6 cellular contexts compared by ENCODE assay signal in the genomic region with DNA sequence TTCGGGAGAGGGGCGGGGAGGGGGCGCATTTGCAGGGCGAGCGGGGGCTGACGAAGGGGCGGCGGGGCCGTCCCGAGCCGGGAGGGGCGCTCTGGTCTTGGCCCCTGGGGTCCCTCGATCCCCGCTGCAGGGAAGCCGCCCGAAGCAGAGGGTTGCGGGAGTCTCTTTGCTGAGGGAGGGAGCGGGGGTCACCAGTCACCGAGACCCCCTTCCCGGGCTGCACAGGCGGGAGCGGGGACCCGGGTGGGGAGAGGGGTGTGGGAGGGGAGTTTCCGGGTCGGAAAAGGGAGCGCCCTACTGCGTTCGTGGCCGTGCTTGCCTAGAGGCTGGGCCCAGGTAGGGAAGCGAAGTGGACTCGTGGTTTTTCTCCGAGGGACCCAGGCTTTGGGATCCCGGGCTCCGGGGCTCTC. TPM values are rescaled to one million over a fixed set of nuclear protein-coding genes. Genes with fewer than 3 reads are reported as not detected.
DNase-seq lines count a peak whose midpoint lies in the region; ATAC-seq and TF ChIP-seq lines count a peak whose summit lies in the region.

No MANE protein-coding gene starts in this region.

- peak overlapping the region; percentile 93 for H3K9ac ChIP-seq in PC-3 (ENCODE audit: low read length)

- H3K79me2 ChIP-seq in PC-3 (ENCODE audit: low read length), result peaks cover 21% of the 10 kb centered on the region

- H3K27me3 ChIP-seq in PC-3 (ENCODE audit: low read length), result no peaks in the 10 kb centered on the region
- H3K27me3 ChIP-seq in right cardiac atrium (ENCODE audit: control insufficient read depth, insufficient read depth), result no peaks in the 10 kb centered on the region
- no peaks in the 10 kb centered on the region for H3K27me3 ChIP-seq in uterus

- WGBS in right cardiac atrium, result under 1% methylated on average over 34 of the region's 34 CpGs

- no TSS peak for BruUV-seq in PC-3 (replicated peaks; lab: Mats Ljungman, UMichigan)

- H2AFZ ChIP-seq in PC-3 (ENCODE audit: low read length), result peak overlapping the region; percentile 65; the same call in 1 of the 2 replicates

- CTCF ChIA-PET in PC-3 (lab: Charles Lee), result interaction anchor here (0.7 kb wide), 1 partner anchor 11 kb away, joined by 3 read pairs; no protein-coding TSS in a partner anchor

- peaks cover 34% of the 10 kb centered on the region for H3K4me1 ChIP-seq in PC-3 (ENCODE audit: insufficient read depth, low read length)
- H3K4me1 ChIP-seq in right cardiac atrium (ENCODE audit: control insufficient read depth, insufficient read depth, low read length), result peaks cover 6% of the 10 kb centered on the region
- H3K4me1 ChIP-seq in uterus, result peaks cover 5 to 9% of the 10 kb centered on the region in 2 donors

- peak overlapping the region; percentile 98 for H3K4me2 ChIP-seq in PC-3 (ENCODE audit: low read length)

- H3K36me3 ChIP-seq in PC-3 (ENCODE audit: low read depth, low read length), result peaks cover 9% of the 10 kb centered on the region; the same call in 1 of the 2 replicates
- no peaks in the 10 kb centered on the region for H3K36me3 ChIP-seq in uterus

- TF ChIP-seq POLR2A in uterus (IDR thresholded peaks at IDR 0.05), result no peak

- ATAC-seq in GM21723 (IDR thresholded peaks at IDR 0.05; ENCODE audit: unreplicated experiment) (peak; percentile 44), PC-3 (peak; percentile 43), right cardiac atrium (peak; percentile 47 to 59), GM18858 (IDR thresholded peaks at IDR 0.05; ENCODE audit: unreplicated experiment) (no peak), GM21381 (IDR thresholded peaks at IDR 0.05; ENCODE audit: unreplicated experiment) (no peak)

- POLR2A ChIA-PET in PC-3 (lab: Charles Lee; ENCODE audit: unreplicated experiment), result no interaction called here

- no peaks in the 10 kb centered on the region for H4K20me1 ChIP-seq in PC-3 (ENCODE audit: low read length)

- intact Hi-C loops in PC-3 (cut with micrococcal nuclease), result no loop called here
- intact Hi-C loops in right cardiac atrium (cut with DNase I), result no loop called here
- intact Hi-C loops in uterus (cut with DNase I; ENCODE audit: low total_unique reads), result no loop called here

- DNase-seq in PC-3 (no peak), right cardiac atrium (no peak), uterus (no peak)

- TF ChIP-seq CTCF in PC-3 (conservative IDR thresholded peaks at IDR 0.05; ENCODE audit: low read depth, low read length) (no peak), uterus (IDR thresholded peaks at IDR 0.05) (no peak)

- no peaks in the 10 kb centered on the region for H3K9me3 ChIP-seq in PC-3 (ENCODE audit: low read length)
- H3K9me3 ChIP-seq in right cardiac atrium (ENCODE audit: control insufficient read depth, low read length), result no peaks in the 10 kb centered on the region
- no peaks in the 10 kb centered on the region for H3K9me3 ChIP-seq in uterus

- H3K4me3 ChIP-seq in PC-3 (ENCODE audit: low read length) (peak overlapping the region; percentile 78), right cardiac atrium (ENCODE audit: low read length) (peak overlapping the region; percentile 74), uterus (peak overlapping the region; percentile 59 to 99)

- H3K9me2 ChIP-seq in PC-3 (replicated peaks; ENCODE audit: low read length), result no peaks in the 10 kb centered on the region

- H3K27ac ChIP-seq in PC-3 (ENCODE audit: low read length), result peak overlapping the region; percentile 29; the same call in 1 of the 2 replicates
- no peak overlapping the region for H3K27ac ChIP-seq in right cardiac atrium (ENCODE audit: low read length)
- peak overlapping the region; percentile 22 to 35 for H3K27ac ChIP-seq in uterus

- H3F3A ChIP-seq in PC-3 (ENCODE audit: low read length, unreplicated experiment), result no peaks in the 10 kb centered on the region

RNA-seq across cellular contexts. Expression of a gene that starts 0.4 kb away (rescaled TPM):
- total RNA-seq in PC-3 (2014; rRNA removed) (148 and 190 TPM in 2 replicates), right cardiac atrium (10 to 100 TPM; 10.7 to 14.3 (median 12.0) TPM), uterus (10 to 100 TPM in 3 of 4 donors, 1 to 10 TPM in 1; 9.2 to 59.6 (median 30.2) TPM)
- polyA plus RNA-seq in right cardiac atrium, result 20.9 TPM

RNA-seq across cellular contexts. Expression of a gene that starts 10.7 kb away (rescaled TPM):
- total RNA-seq in PC-3 (2014; rRNA removed) (1.6 and 2.5 TPM in 2 replicates), right cardiac atrium (not detected), uterus (under 1 TPM in 1 of 4 donors, not detected in 3; 0.14 TPM)
- polyA plus RNA-seq in right cardiac atrium, result 0.07 TPM

RNA-seq across cellular contexts. Expression of a gene that starts 25.4 kb away (rescaled TPM):
- total RNA-seq in PC-3 (2014; rRNA removed) (0.26 TPM in 1 of 2 replicates, not detected in the other), right cardiac atrium (not detected), uterus (not detected)
- polyA plus RNA-seq in right cardiac atrium, result not detected

RNA-seq across cellular contexts. Expression of a gene that starts 27.8 kb away (rescaled TPM):
- total RNA-seq in PC-3 (2014; rRNA removed) (46.1 and 52.5 TPM in 2 replicates), right cardiac atrium (10 to 100 TPM in 1 of 4 donors, 1 to 10 TPM in 3; 1.2 to 11.9 (median 2.2) TPM), uterus (10 to 100 TPM in 1 of 4 donors, 1 to 10 TPM in 2, under 1 TPM in 1; 0.51 to 10.6 (median 5.5) TPM)
- 4.5 TPM for polyA plus RNA-seq in right cardiac atrium

RNA-seq across cellular contexts. Expression of a gene that starts 46.1 kb away (rescaled TPM):
- total RNA-seq in PC-3 (2014; rRNA removed) (not detected in 2 replicates), right cardiac atrium (not detected), uterus (not detected)
- polyA plus RNA-seq in right cardiac atrium, result not detected

Comparison
In these comparisons a context has a peak if more than half of its experiments do, and no peak if none do; other contexts are left out.
1. ATAC-seq: peak in GM21723 (single experiment), PC-3 (single experiment) and right cardiac atrium (2 of 2); none in GM18858 (single experiment) and GM21381 (single experiment).
2. Peak in every context shown above with its lines, with median percentiles within 50 percentile points of each other: H3K4me3 ChIP-seq.